8 cellular contexts compared by ENCODE assay signal in the genomic region with DNA sequence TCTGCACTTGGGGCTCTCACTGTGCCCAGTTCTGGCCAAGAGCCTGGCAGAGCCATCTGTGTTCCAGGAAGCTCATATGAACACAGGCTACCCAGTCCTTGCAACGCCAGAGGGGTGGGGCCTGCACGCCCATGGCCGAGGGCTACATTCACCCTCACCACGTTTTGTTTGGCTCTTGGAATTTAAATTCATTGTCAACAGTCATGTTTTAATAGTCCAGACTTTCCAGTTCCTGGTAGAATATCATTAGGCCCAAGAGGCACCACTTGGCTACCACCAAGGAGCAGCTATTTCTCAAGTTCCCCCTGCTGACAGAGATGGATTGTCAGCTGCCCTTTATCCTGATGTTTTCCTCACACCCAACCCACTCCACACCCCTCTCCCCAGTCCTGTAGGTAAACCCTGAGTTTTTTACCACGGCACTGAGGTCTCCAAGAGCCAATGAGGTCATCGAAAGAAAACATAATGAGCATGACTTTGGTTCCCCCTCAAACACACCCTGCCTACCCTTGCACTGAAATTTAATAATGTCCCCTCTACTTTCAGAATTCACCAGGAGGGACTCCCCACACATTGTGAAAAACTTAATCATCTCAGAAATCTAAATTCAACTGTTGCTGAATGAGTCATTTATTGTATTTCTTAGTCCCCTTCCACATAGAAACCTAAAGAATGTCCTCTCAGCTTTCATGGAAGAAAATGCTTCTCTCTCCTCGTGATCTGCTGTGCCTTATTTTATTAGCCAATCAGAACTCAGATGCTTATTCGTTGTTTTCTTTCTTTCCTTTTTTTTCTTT.
DNase-seq lines count a peak whose midpoint lies in the region; ATAC-seq and TF ChIP-seq lines count a peak whose summit lies in the region.

No MANE protein-coding gene starts in this region.

- no peaks in the 10 kb centered on the region for H3K9me3 Mint-ChIP-seq in mesothelial cell of epicardium

- no peak for TF ChIP-seq CTCF in mesothelial cell of epicardium (IDR thresholded peaks at IDR 0.05; ENCODE audit: unreplicated experiment)

- peak overlapping the region; percentile 48 for H3K27ac Mint-ChIP-seq in mesothelial cell of epicardium

- H3K27me3 Mint-ChIP-seq in mesothelial cell of epicardium (ENCODE audit: low read depth): peaks cover 3% of the 10 kb centered on the region

- peak; percentile 41 for ATAC-seq in HG02678 (IDR thresholded peaks at IDR 0.05; ENCODE audit: unreplicated experiment)
- no peak for ATAC-seq in GM18907 (IDR thresholded peaks at IDR 0.05; ENCODE audit: unreplicated experiment)

- in situ Hi-C loops in G401 (cut with HindIII; ENCODE audit: low sequenced_read_pairs): no loop called here

- no peak overlapping the region for H3K4me3 Mint-ChIP-seq in mesothelial cell of epicardium

- no peaks in the 10 kb centered on the region for H3K36me3 Mint-ChIP-seq in mesothelial cell of epicardium

- DNase-seq in G401 (ENCODE audit: low spot score) (peak; percentile 86), astrocyte of the hippocampus (ENCODE audit: low read depth, low spot score) (peak; percentile 80), mesothelial cell of epicardium (ENCODE audit: low spot score in 2 of 2, unreplicated experiment in 2 of 2) (no peak), NOMO-1 (lab: John Stamatoyannopoulos, UW; ENCODE audit: unreplicated experiment in 2 of 2) (no peak), NCI-H82 treated with DMSO at 0.1 percent for 48 hours (lab: John Stamatoyannopoulos, UW; ENCODE audit: unreplicated experiment) (no peak), NCI-H1930 (lab: John Stamatoyannopoulos, UW) (no peak)

- peaks cover 23% of the 10 kb centered on the region for H3K4me1 Mint-ChIP-seq in mesothelial cell of epicardium

Comparison
In these comparisons a context has a peak if more than half of its experiments do, and no peak if none do; other contexts are left out.
1. DNase-seq: peak in G401 (single experiment) and astrocyte of the hippocampus (single experiment); none in mesothelial cell of epicardium (0 of 2), NOMO-1 (0 of 2), NCI-H82 treated with DMSO at 0.1 percent for 48 hours (single experiment) and NCI-H1930 (0 of 2).